11 cellular contexts compared by ENCODE assay signal in the genomic region with DNA sequence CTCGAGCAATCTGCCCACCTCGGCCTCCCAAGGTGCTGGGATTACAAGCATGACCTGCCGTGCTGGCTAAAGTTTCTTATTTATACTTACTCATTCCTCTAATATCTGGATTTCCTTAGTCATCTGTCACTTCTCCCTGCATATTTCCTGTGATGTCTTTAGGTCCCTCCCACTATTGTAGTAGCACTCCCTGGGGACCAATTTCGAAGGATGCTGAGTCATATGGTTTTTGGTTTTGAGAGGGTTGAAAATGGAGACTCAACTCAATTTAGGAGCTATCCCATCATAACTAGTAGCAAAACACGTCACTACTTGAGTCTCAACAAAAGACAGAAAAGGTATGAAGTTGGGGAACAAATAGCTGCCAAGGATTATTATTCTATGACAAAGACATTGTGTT.
DNase-seq lines count a peak whose midpoint lies in the region; ATAC-seq and TF ChIP-seq lines count a peak whose summit lies in the region.
"Had no signal": no experiment of that assay in that cellular context is flagged by ENCODE, and none has a peak within 500 bp of the region (broad histone marks: within the 10 kb centered on the region; RNA-seq: fewer than 3 reads in every experiment).

No MANE protein-coding gene starts in this region.

- no peak overlapping the region for H3K27ac ChIP-seq in HEK293 (ENCODE audit: extremely low read depth, low read depth, low read length)
- H3K27ac ChIP-seq: psoas muscle had no signal

- H3K4me1 ChIP-seq in HEK293 (ENCODE audit: control insufficient read depth, insufficient read depth, low read length), result peaks cover 4% of the 10 kb centered on the region; the same call in 1 of the 2 replicates

- H3K9me3 ChIP-seq in HEK293 (ENCODE audit: control insufficient read depth, insufficient read depth, low read depth, low read length), result no peaks in the 10 kb centered on the region
- H3K9me3 ChIP-seq: psoas muscle had no signal

- DNase-seq in COLO829 (ENCODE audit: low spot score) (peak; percentile 70), SW480 (ENCODE audit: low spot score) (peak; percentile 12), fibroblast of the conjunctiva (ENCODE audit: low read depth) (peak; percentile 41), HuH-7.5 (ENCODE audit: low spot score) (no peak), NCI-H2107 treated with DMSO at 0.1 percent for 48 hours (lab: John Stamatoyannopoulos, UW; ENCODE audit: unreplicated experiment) (no peak)
- DNase-seq: kidney, MM.1S, psoas muscle had no signal

- H3K36me3 ChIP-seq in HEK293 (ENCODE audit: control insufficient read depth in 2 of 2, insufficient read depth in 1 of 2, low read length in 2 of 2), result peaks cover 8 to 33% of the 10 kb centered on the region in 2 experiments

- TF ChIP-seq CTCF in HEK293 (tag by site-specific recombination; IDR thresholded peaks at IDR 0.05), result no peak

- POLR2A ChIA-PET in HEK293 (lab: Yijun Ruan, JAX), result interaction anchor here (0.6 to 1.0 kb wide), 2 partner anchors 17 to 21 kb away, joined by 3 to 4 read pairs; no protein-coding TSS in a partner anchor

- ATAC-seq in HG02938 (IDR thresholded peaks at IDR 0.05; ENCODE audit: unreplicated experiment) (no peak), HG02885 (IDR thresholded peaks at IDR 0.05; ENCODE audit: poor library complexity, unreplicated experiment) (no peak)

- CTCF ChIA-PET in HEK293 (lab: Yijun Ruan, JAX), result interaction anchor here (0.6 to 4.2 kb wide), 17 partner anchors 9 to 349 kb away, joined by 3 to 56 read pairs (median 5); no protein-coding TSS in a partner anchor

- no peak overlapping the region for H3K4me3 ChIP-seq in HEK293 (ENCODE audit: low read depth, low read length)
- H3K4me3 ChIP-seq: psoas muscle had no signal

TF ChIP-seq in HEK293, 187 proteins besides CTCF, POLR2A, EP300 and RAD21:
- TF ChIP-seq ZNF830 (tag by site-specific recombination; IDR thresholded peaks at IDR 0.05; ENCODE audit: low read depth) (no peak), ZNF701 (tag by site-specific recombination; IDR thresholded peaks at IDR 0.05) (no peak), KLF10 (tag by site-specific recombination; IDR thresholded peaks at IDR 0.05) (0 out of 2 replicates have a peak, but pooled peaks have one; percentile 29), ZNF394 (tag by site-specific recombination; IDR thresholded peaks at IDR 0.05; ENCODE audit: borderline replicate concordance) (no peak), ZNF548 (tag by site-specific recombination; IDR thresholded peaks at IDR 0.05) (no peak), KLF16 (tag by site-specific recombination; IDR thresholded peaks at IDR 0.05) (no peak), SP7 (tag by site-specific recombination; IDR thresholded peaks at IDR 0.05) (0 out of 2 replicates have a peak, but pooled peaks have one; percentile 20), ZNF670 (tag by site-specific recombination; IDR thresholded peaks at IDR 0.05; ENCODE audit: low read depth) (no peak), ZSCAN16 (tag by site-specific recombination; IDR thresholded peaks at IDR 0.05) (no peak), ZNF404 (tag by site-specific recombination; IDR thresholded peaks at IDR 0.05) (no peak), ZNF169 (tag by site-specific recombination; IDR thresholded peaks at IDR 0.05) (no peak), ZNF239 (tag by site-specific recombination; IDR thresholded peaks at IDR 0.05) (no peak), ZNF629 (tag by site-specific recombination; IDR thresholded peaks at IDR 0.05) (0 out of 2 replicates have a peak, but pooled peaks have one; percentile 27), ZNF121 (tag by site-specific recombination; IDR thresholded peaks at IDR 0.05) (no peak), PRDM1 (tag by site-specific recombination; IDR thresholded peaks at IDR 0.05) (no peak), ZNF624 (tag by site-specific recombination; IDR thresholded peaks at IDR 0.05) (no peak), ZNF677 (tag by site-specific recombination; IDR thresholded peaks at IDR 0.05) (no peak), ZNF155 (tag by site-specific recombination; IDR thresholded peaks at IDR 0.05) (no peak)
- TF ChIP-seq, protein P1, sequence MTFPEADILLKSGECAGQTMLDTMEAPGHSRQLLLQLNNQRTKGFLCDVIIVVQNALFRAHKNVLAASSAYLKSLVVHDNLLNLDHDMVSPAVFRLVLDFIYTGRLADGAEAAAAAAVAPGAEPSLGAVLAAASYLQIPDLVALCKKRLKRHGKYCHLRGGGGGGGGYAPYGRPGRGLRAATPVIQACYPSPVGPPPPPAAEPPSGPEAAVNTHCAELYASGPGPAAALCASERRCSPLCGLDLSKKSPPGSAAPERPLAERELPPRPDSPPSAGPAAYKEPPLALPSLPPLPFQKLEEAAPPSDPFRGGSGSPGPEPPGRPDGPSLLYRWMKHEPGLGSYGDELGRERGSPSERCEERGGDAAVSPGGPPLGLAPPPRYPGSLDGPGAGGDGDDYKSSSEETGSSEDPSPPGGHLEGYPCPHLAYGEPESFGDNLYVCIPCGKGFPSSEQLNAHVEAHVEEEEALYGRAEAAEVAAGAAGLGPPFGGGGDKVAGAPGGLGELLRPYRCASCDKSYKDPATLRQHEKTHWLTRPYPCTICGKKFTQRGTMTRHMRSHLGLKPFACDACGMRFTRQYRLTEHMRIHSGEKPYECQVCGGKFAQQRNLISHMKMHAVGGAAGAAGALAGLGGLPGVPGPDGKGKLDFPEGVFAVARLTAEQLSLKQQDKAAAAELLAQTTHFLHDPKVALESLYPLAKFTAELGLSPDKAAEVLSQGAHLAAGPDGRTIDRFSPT (tag by site-specific recombination; IDR thresholded peaks at IDR 0.05), result no peak
- TF ChIP-seq, protein P2, sequence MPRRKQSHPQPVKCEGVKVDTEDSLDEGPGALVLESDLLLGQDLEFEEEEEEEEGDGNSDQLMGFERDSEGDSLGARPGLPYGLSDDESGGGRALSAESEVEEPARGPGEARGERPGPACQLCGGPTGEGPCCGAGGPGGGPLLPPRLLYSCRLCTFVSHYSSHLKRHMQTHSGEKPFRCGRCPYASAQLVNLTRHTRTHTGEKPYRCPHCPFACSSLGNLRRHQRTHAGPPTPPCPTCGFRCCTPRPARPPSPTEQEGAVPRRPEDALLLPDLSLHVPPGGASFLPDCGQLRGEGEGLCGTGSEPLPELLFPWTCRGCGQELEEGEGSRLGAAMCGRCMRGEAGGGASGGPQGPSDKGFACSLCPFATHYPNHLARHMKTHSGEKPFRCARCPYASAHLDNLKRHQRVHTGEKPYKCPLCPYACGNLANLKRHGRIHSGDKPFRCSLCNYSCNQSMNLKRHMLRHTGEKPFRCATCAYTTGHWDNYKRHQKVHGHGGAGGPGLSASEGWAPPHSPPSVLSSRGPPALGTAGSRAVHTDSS (tag by site-specific recombination; IDR thresholded peaks at IDR 0.05), result no peak
- TF ChIP-seq, protein P3, sequence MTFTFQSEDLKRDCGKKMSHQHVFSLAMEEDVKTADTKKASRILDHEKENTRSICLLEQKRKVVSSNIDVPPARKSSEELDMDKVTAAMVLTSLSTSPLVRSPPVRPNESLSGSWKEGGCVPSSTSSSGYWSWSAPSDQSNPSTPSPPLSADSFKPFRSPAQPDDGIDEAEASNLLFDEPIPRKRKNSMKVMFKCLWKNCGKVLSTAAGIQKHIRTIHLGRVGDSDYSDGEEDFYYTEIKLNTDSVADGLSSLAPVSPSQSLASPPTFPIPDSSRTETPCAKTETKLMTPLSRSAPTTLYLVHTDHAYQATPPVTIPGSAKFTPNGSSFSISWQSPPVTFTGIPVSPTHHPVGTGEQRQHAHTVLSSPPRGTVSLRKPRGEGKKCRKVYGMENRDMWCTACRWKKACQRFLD (tag by site-specific recombination; IDR thresholded peaks at IDR 0.05), result no peak
- TF ChIP-seq, protein P4, sequence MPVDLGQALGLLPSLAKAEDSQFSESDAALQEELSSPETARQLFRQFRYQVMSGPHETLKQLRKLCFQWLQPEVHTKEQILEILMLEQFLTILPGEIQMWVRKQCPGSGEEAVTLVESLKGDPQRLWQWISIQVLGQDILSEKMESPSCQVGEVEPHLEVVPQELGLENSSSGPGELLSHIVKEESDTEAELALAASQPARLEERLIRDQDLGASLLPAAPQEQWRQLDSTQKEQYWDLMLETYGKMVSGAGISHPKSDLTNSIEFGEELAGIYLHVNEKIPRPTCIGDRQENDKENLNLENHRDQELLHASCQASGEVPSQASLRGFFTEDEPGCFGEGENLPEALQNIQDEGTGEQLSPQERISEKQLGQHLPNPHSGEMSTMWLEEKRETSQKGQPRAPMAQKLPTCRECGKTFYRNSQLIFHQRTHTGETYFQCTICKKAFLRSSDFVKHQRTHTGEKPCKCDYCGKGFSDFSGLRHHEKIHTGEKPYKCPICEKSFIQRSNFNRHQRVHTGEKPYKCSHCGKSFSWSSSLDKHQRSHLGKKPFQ (tag by site-specific recombination; IDR thresholded peaks at IDR 0.05), result no peak
- TF ChIP-seq, protein P5, sequence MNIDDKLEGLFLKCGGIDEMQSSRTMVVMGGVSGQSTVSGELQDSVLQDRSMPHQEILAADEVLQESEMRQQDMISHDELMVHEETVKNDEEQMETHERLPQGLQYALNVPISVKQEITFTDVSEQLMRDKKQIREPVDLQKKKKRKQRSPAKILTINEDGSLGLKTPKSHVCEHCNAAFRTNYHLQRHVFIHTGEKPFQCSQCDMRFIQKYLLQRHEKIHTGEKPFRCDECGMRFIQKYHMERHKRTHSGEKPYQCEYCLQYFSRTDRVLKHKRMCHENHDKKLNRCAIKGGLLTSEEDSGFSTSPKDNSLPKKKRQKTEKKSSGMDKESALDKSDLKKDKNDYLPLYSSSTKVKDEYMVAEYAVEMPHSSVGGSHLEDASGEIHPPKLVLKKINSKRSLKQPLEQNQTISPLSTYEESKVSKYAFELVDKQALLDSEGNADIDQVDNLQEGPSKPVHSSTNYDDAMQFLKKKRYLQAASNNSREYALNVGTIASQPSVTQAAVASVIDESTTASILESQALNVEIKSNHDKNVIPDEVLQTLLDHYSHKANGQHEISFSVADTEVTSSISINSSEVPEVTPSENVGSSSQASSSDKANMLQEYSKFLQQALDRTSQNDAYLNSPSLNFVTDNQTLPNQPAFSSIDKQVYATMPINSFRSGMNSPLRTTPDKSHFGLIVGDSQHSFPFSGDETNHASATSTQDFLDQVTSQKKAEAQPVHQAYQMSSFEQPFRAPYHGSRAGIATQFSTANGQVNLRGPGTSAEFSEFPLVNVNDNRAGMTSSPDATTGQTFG (tag by site-specific recombination; IDR thresholded peaks at IDR 0.05; ENCODE audit: borderline replicate concordance), result no peak

Comparison
In these comparisons a context has a peak if more than half of its experiments do, and no peak if none do; other contexts are left out.
1. DNase-seq: peak in COLO829 (single experiment), SW480 (single experiment) and fibroblast of the conjunctiva (single experiment); none in HuH-7.5 (single experiment) and NCI-H2107 treated with DMSO at 0.1 percent for 48 hours (single experiment).